Comparison of ENCODE assay signal across 2 cellular contexts in genomic region chr6:7502743-7503142, GRCh38.
TF ChIP-seq lines count a peak whose summit lies in the region.

No MANE protein-coding gene starts in this region.

TF ChIP-seq in HepG2, 621 proteins besides CTCF, POLR2A, EP300 and RAD21:
- TF ChIP-seq NFKB2 (CRISPR knock-in tag; IDR thresholded peaks at IDR 0.05; ENCODE audit: borderline replicate concordance) (0 out of 2 replicates have a peak, but pooled peaks have one; percentile 26), RFX5 (IDR thresholded peaks at IDR 0.05; ENCODE audit: low read depth, low read length) (peak; percentile 80), SALL1 (CRISPR knock-in tag; IDR thresholded peaks at IDR 0.05) (peak; percentile 12; the same call in 1 of the 2 replicates), HIVEP1 (CRISPR knock-in tag; IDR thresholded peaks at IDR 0.05) (0 out of 2 replicates have a peak, but pooled peaks have one; percentile 48), ZBED4 (CRISPR knock-in tag; IDR thresholded peaks at IDR 0.05; ENCODE audit: borderline replicate concordance) (no peak), ZGPAT (CRISPR knock-in tag; IDR thresholded peaks at IDR 0.05) (no peak), IRF9 (CRISPR knock-in tag; IDR thresholded peaks at IDR 0.05; ENCODE audit: borderline replicate concordance) (no peak), ZFP82 (CRISPR knock-in tag; IDR thresholded peaks at IDR 0.05; ENCODE audit: borderline replicate concordance) (no peak), ZBTB7A (CRISPR knock-in tag; IDR thresholded peaks at IDR 0.05) (no peak), ETS1 (CRISPR knock-in tag; IDR thresholded peaks at IDR 0.05) (no peak), ZNF704 (CRISPR knock-in tag; IDR thresholded peaks at IDR 0.05; ENCODE audit: borderline replicate concordance) (no peak), GMEB1 (CRISPR knock-in tag; IDR thresholded peaks at IDR 0.05; ENCODE audit: borderline replicate concordance) (no peak)

TF ChIP-seq in K562, 482 proteins besides CTCF, POLR2A, EP300 and RAD21:
- TF ChIP-seq JUNB (CRISPR knock-in tag; conservative IDR thresholded peaks at IDR 0.05) (no peak), SMARCE1 (IDR thresholded peaks at IDR 0.05) (no peak), ZNF212 (CRISPR knock-in tag; IDR thresholded peaks at IDR 0.05) (no peak), TCF3 (CRISPR knock-in tag; IDR thresholded peaks at IDR 0.05) (no peak), ZNF311 (CRISPR knock-in tag; IDR thresholded peaks at IDR 0.05) (no peak), PHTF2 (CRISPR knock-in tag; IDR thresholded peaks at IDR 0.05) (no peak)
